8 cellular contexts compared by ENCODE assay signal in genomic region chr4:2261853-2262144, GRCh38. TPM values are rescaled to one million over a fixed set of nuclear protein-coding genes. Genes with fewer than 3 reads are reported as not detected.
A peak's percentile ranks its signal among the peaks of the same experiment; 100 is the strongest.
DNase-seq lines count a peak whose midpoint lies in the region; ATAC-seq, FAIRE-seq and TF ChIP-seq lines count a peak whose summit lies in the region.

MXD4 (minus strand) TSS chr4:2262109; CDS start chr4:2261980, 129 bp downstream.

- no peak for FAIRE-seq in K562 (lab: Jason Lieb, UNC)

- no peak for TF ChIP-seq POLR2A in K562 (conservative IDR thresholded peaks at IDR 0.05)

- H3K27ac ChIP-seq in DOHH2 (ENCODE audit: low read depth, low read length): peak within 1 kb of the TSS; percentile 28; the same call in 1 of the 2 replicates
- H3K27ac ChIP-seq in K562 (ENCODE audit: extremely low read depth, low read depth, low read length): peak within 1 kb of the TSS; percentile 87
- peak within 1 kb of the TSS; percentile 94 for H3K27ac ChIP-seq in layer of hippocampus (ENCODE audit: low read depth, low read length)

- peak within 1 kb of the TSS; percentile 90 for H2AFZ ChIP-seq in K562 (ENCODE audit: low read depth, low read length)

- BruUV-seq in K562 (replicated peaks; lab: Mats Ljungman, UMichigan): no TSS peak

- ATAC-seq in HG03342 (IDR thresholded peaks at IDR 0.05; ENCODE audit: unreplicated experiment): peak; percentile 2
- ATAC-seq in K562: no peak

- peaks cover 26% of the 10 kb centered on the region for H3K4me1 ChIP-seq in DOHH2 (ENCODE audit: control insufficient read depth, low read length)
- H3K4me1 ChIP-seq in K562 (replicated peaks in 1 of 2; ENCODE audit: control insufficient read depth in 2 of 2, insufficient read depth in 2 of 2, low read length in 2 of 2): peaks cover 11 to 78% of the 10 kb centered on the region in 2 experiments; a peak in 4 of 5 replicates

- H3K9ac ChIP-seq in K562 (ENCODE audit: insufficient read depth in 1 of 2, low read depth in 2 of 2, low read length in 2 of 2): peak within 1 kb of the TSS; percentile 82 to 93

- H3K4me2 ChIP-seq in DOHH2 (ENCODE audit: low read length) (peak within 1 kb of the TSS; percentile 97), K562 (ENCODE audit: insufficient read depth, low read length) (peak within 1 kb of the TSS; percentile 86)

- no peaks in the 10 kb centered on the region for H3K79me2 ChIP-seq in DOHH2 (ENCODE audit: control insufficient read depth, low read length)
- peaks cover 5% of the 10 kb centered on the region; the same call in 1 of the 3 replicates for H3K79me2 ChIP-seq in K562 (ENCODE audit: control insufficient read depth, insufficient read depth, low read length)

- DNase-seq in K562 (ENCODE audit: extremely low read depth in 1 of 4, low spot score in 3 of 4) (no peak), cerebellar cortex (ENCODE audit: low spot score) (no peak), amniotic stem cell (lab: John Stamatoyannopoulos, UW) (no peak), DMS153 (lab: John Stamatoyannopoulos, UW) (no peak)

- no peaks in the 10 kb centered on the region for H3F3A ChIP-seq in DOHH2 (ENCODE audit: control insufficient read depth, insufficient read depth)

- TF ChIP-seq RAD21 in K562 (CRISPR knock-in tag; conservative IDR thresholded peaks at IDR 0.05 in 1 of 2, IDR thresholded peaks at IDR 0.05 in 1 of 2): no peak

- in situ Hi-C loops in K562 (cut with MboI): no loop called here

- 2% methylated on average over 11 of the region's 46 CpGs for WGBS in K562 (ENCODE audit: insufficient coverage, low coverage, missing lambda C conversion rate)

- intact Hi-C loops in K562 (cut with micrococcal nuclease): loop anchor here (5.0 kb wide), 1 partner anchor 156 kb away; the partner anchor contains the start of genes CFAP99 and ZFYVE28

- no peaks in the 10 kb centered on the region for H3K9me1 ChIP-seq in K562 (ENCODE audit: control insufficient read depth, insufficient read depth, low read length)

- H3K27me3 ChIP-seq in DOHH2 (ENCODE audit: control insufficient read depth, low read length) (no peaks in the 10 kb centered on the region), K562 (ENCODE audit: control insufficient read depth in 2 of 2, insufficient read depth in 2 of 2, low read length in 2 of 2) (no peaks in the 10 kb centered on the region), layer of hippocampus (ENCODE audit: control insufficient read depth, insufficient read depth, low read length) (no peaks in the 10 kb centered on the region)

- H3K36me3 ChIP-seq in DOHH2 (ENCODE audit: control insufficient read depth, low read length): no peaks in the 10 kb centered on the region
- no peaks in the 10 kb centered on the region for H3K36me3 ChIP-seq in K562 (ENCODE audit: control insufficient read depth, insufficient read depth, low read length)

- TF ChIP-seq CTCF in DOHH2 (IDR thresholded peaks at IDR 0.05; ENCODE audit: low read depth, low read length, poor library complexity, severe bottlenecking) (no peak), K562 (IDR thresholded peaks at IDR 0.05 in 2 of 3, conservative IDR thresholded peaks at IDR 0.05 in 1 of 3; ENCODE audit: insufficient read depth in 2 of 3, low read depth in 1 of 3, low read length in 3 of 3) (no peak), subcutaneous adipose tissue (IDR thresholded peaks at IDR 0.05; ENCODE audit: low read depth) (no peak)

- H3K9me3 ChIP-seq in DOHH2 (ENCODE audit: control insufficient read depth, insufficient read depth, low read length) (no peaks in the 10 kb centered on the region), K562 (replicated peaks; ENCODE audit: control insufficient read depth, insufficient read depth, low read depth, low read length) (no peaks in the 10 kb centered on the region)

- no peaks in the 10 kb centered on the region for H3K9me2 ChIP-seq in DOHH2 (replicated peaks; ENCODE audit: control insufficient read depth, low read length)

- H4K20me1 ChIP-seq in DOHH2 (ENCODE audit: control insufficient read depth, insufficient read depth, low read depth, low read length): no peaks in the 10 kb centered on the region
- H4K20me1 ChIP-seq in K562 (replicated peaks; ENCODE audit: control insufficient read depth, insufficient read depth, low read length): no peaks in the 10 kb centered on the region

- TF ChIP-seq EP300 in K562 (IDR thresholded peaks at IDR 0.05; ENCODE audit: low read length): no peak

- POLR2A ChIA-PET in K562 (lab: Yijun Ruan, JAX): interaction anchor here (0.6 to 1.1 kb wide), 5 partner anchors 10 to 298 kb away, joined by 3 to 9 read pairs (median 3); no protein-coding TSS in a partner anchor

- H3K4me3 ChIP-seq in DOHH2 (ENCODE audit: low read length) (peak within 1 kb of the TSS; percentile 87), K562 (peak within 1 kb of the TSS; percentile 71)

- CTCF ChIA-PET in K562 (lab: Yijun Ruan, JAX; ENCODE audit: low intra/inter-chr PET ratio): no interaction called here

TF ChIP-seq in K562, 482 proteins besides CTCF, POLR2A, EP300 and RAD21 (continues in another document):
- TF ChIP-seq MAFF (IDR thresholded peaks at IDR 0.05; ENCODE audit: low read length): no peak
- 0 out of 2 replicates have a peak, but pooled peaks have one; percentile 27 for TF ChIP-seq THAP12 (CRISPR knock-in tag; IDR thresholded peaks at IDR 0.05)
- TF ChIP-seq RBBP5 (IDR thresholded peaks at IDR 0.05; ENCODE audit: borderline replicate concordance, insufficient read depth, low read length, poor library complexity, severe bottlenecking): peak; percentile 47
- TF ChIP-seq PCBP1 (IDR thresholded peaks at IDR 0.05; ENCODE audit: low read depth, low read length, poor library complexity, severe bottlenecking): peak; percentile 19
- TF ChIP-seq YY1 (IDR thresholded peaks at IDR 0.05; ENCODE audit: borderline replicate concordance in 1 of 3, control insufficient read depth in 1 of 3, extremely low read depth in 1 of 3, insufficient read depth in 3 of 3, insufficient read length in 1 of 3, insufficient replicate concordance in 2 of 3, low read depth in 1 of 3, low read length in 2 of 3): peak in 1 of 3 experiments; percentile 2

RNA-seq across cellular contexts. Expression of gene MXD4, which starts in this region (rescaled TPM):
- 28.6 and 67.2 TPM in 2 replicates for total RNA-seq in K562 (2011; cell fraction: chromatin; rRNA removed; ENCODE audit: low replicate concordance)
- total RNA-seq in K562 (2011; cell fraction: nucleolus; rRNA removed): 27.8 and 29.2 TPM in 2 replicates
- 20.9 and 26.7 TPM in 2 replicates for total RNA-seq in K562 (2011; cell fraction: nucleoplasm; rRNA removed)
- 8.8 and 11.2 TPM in 2 replicates for total RNA-seq in K562 (2014; rRNA removed)
- total RNA-seq in K562 (2014; rRNA removed; fragmentation: Illumina TruSeq; extraction: Trizol): 1.3 and 1.7 TPM in 2 replicates
- total RNA-seq in K562 (2015; rRNA removed; fragmentation: Illumina TruSeq; extraction: Trizol): 5.9 and 6.1 TPM in 2 replicates
- 13.5 and 14.0 TPM in 2 replicates for total RNA-seq in K562 (2021)
- 9.1 and 14.4 TPM in 2 replicates for polyA plus RNA-seq in K562 (2011; rRNA removed)
- 10.3 and 17.4 TPM in 2 replicates for polyA plus RNA-seq in K562 (2011; cell fraction: cytosol; rRNA removed)
- polyA plus RNA-seq in K562 (2011; cell fraction: nucleus; rRNA removed): 49.5 and 56.9 TPM in 2 replicates
- polyA plus RNA-seq in K562 (2012): 9.3 and 17.8 TPM in 2 replicates
- polyA plus RNA-seq in K562 (2014; fragmentation: Illumina TruSeq; extraction: Trizol): 4.4 and 7.0 TPM in 2 replicates
- polyA plus RNA-seq in K562 (2014; fragmentation: Nextera tagmentation; extraction: Ambion mirVana): under 1 TPM; 0.06 to 0.29 TPM
- polyA plus RNA-seq in K562 (2014; rRNA removed): 8.9 and 10.2 TPM in 2 replicates
- polyA minus RNA-seq in K562 (2011; rRNA and poly(A)+ RNA removed): 3.4 and 3.6 TPM in 2 replicates
- 4.6 and 8.3 TPM in 2 replicates for polyA minus RNA-seq in K562 (2011; cell fraction: cytosol; rRNA and poly(A)+ RNA removed)
- 13.1 and 22.0 TPM in 2 replicates for polyA minus RNA-seq in K562 (2011; cell fraction: nucleus; rRNA and poly(A)+ RNA removed)
- total RNA-seq in subcutaneous adipose tissue: 100 to 1,000 TPM in 1 of 4 donors, 10 to 100 TPM in 3; 31.1 to 125 (median 48.1) TPM

Comparison
In these comparisons a context has a peak if more than half of its experiments do, and no peak if none do; other contexts are left out.
1. H3K27ac ChIP-seq: peak in every context shown above with its lines; median percentile 94 in layer of hippocampus; 87 in K562; 28 in DOHH2.